ENCODE assay signal across 21 cellular contexts in the genomic region with DNA sequence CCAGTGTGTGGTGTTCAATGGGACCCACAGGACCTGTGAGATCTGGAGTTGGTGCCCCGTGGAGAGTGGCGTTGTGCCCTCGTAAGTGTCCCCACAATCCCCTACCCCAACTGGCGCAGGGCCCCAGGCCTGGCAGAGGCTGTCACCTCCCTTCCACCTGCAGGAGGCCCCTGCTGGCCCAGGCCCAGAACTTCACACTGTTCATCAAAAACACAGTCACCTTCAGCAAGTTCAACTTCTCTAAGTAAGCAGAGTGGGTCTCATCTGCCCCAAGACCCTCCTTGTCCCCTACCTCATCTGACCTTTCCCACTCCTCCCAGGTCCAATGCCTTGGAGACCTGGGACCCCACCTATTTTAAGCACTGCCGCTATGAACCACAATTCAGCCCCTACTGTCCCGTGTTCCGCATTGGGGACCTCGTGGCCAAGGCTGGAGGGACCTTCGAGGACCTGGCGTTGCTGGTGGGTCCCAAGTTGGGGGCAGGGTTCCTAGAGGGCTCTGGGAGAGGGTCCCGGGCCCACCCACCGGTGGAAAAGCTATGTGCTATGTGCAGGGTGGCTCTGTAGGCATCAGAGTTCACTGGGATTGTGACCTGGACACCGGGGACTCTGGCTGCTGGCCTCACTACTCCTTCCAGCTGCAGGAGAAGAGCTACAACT. TPM values are rescaled to one million over a fixed set of nuclear protein-coding genes. Genes with fewer than 3 reads are reported as not detected.
A peak's percentile ranks its signal among the peaks of the same experiment; 100 is the strongest.
DNase-seq lines count a peak whose midpoint lies in the region; ATAC-seq and TF ChIP-seq lines count a peak whose summit lies in the region.
"Had no signal": no experiment of that assay in that cellular context is flagged by ENCODE, and none has a peak within 500 bp of the region (broad histone marks: within the 10 kb centered on the region; RNA-seq: fewer than 3 reads in every experiment).

No MANE protein-coding gene starts in this region.

- no peak overlapping the region for H3K4me3 Mint-ChIP-seq in activated naive CD8-positive, alpha-beta T cell treated with anti-CD3 and anti-CD28 coated beads, Interleukin-2, amount 10 ng/mL, durations not matched to agents 7 days and 5 days
- no peak overlapping the region for H3K4me3 Mint-ChIP-seq in activated naive CD8-positive, alpha-beta T cell treated with anti-CD3 and anti-CD28 coated beads for 36 hours
- H3K4me3 Mint-ChIP-seq: nephron had no signal

- H3K4me3 ChIP-seq in OCI-LY7 (ENCODE audit: low read depth, low read length, poor library complexity, severe bottlenecking) (no peak overlapping the region), retinal pigment epithelial cell (ENCODE audit: low read length) (no peak overlapping the region)
- H3K4me3 ChIP-seq: heart left ventricle had no signal

- H3K27me3 Mint-ChIP-seq in activated naive CD8-positive, alpha-beta T cell treated with anti-CD3 and anti-CD28 coated beads, Interleukin-2, amount 10 ng/mL, durations not matched to agents 7 days and 5 days = no peaks in the 10 kb centered on the region
- no peaks in the 10 kb centered on the region for H3K27me3 Mint-ChIP-seq in activated naive CD8-positive, alpha-beta T cell treated with anti-CD3 and anti-CD28 coated beads for 36 hours

- ATAC-seq in activated naive CD8-positive, alpha-beta T cell treated with anti-CD3 and anti-CD28 coated beads, Interleukin-2, amount 10 ng/mL, durations not matched to agents 7 days and 5 days (ENCODE audit: low read depth) = peak; percentile 21
- no peak for ATAC-seq in GM21515 (IDR thresholded peaks at IDR 0.05; ENCODE audit: unreplicated experiment)
- ATAC-seq: heart left ventricle had no signal

- H3K9me3 Mint-ChIP-seq in activated naive CD8-positive, alpha-beta T cell treated with anti-CD3 and anti-CD28 coated beads, Interleukin-2, amount 10 ng/mL, durations not matched to agents 7 days and 5 days = no peaks in the 10 kb centered on the region
- no peaks in the 10 kb centered on the region for H3K9me3 Mint-ChIP-seq in activated naive CD8-positive, alpha-beta T cell treated with anti-CD3 and anti-CD28 coated beads for 36 hours
- H3K9me3 Mint-ChIP-seq: nephron had no signal

- no peak overlapping the region for H3K27ac Mint-ChIP-seq in activated naive CD8-positive, alpha-beta T cell treated with anti-CD3 and anti-CD28 coated beads, Interleukin-2, amount 10 ng/mL, durations not matched to agents 7 days and 5 days
- H3K27ac Mint-ChIP-seq in activated naive CD8-positive, alpha-beta T cell treated with anti-CD3 and anti-CD28 coated beads for 36 hours = no peak overlapping the region
- H3K27ac Mint-ChIP-seq: nephron had no signal

- POLR2A ChIA-PET in activated naive CD8-positive, alpha-beta T cell treated with anti-CD3 and anti-CD28 coated beads, Interleukin-2, amount 10 ng/mL, durations not matched to agents 7 days and 5 days (lab: Charles Lee) = interaction anchor here (0.6 to 1.2 kb wide), 3 partner anchors 9 to 79 kb away, joined by 3 to 4 read pairs (median 3); no protein-coding TSS in a partner anchor
- POLR2A ChIA-PET in OCI-LY7 (lab: Charles Lee) = interaction anchor here (0.6 kb wide), 1 partner anchor 24 kb away, joined by 3 read pairs; no protein-coding TSS in a partner anchor

- H3K4me2 ChIP-seq in OCI-LY7 (ENCODE audit: low read length) = no peak overlapping the region

- peak; percentile 42 for TF ChIP-seq CTCF in OCI-LY7 (conservative IDR thresholded peaks at IDR 0.05; ENCODE audit: low read length)
- TF ChIP-seq CTCF in retinal pigment epithelial cell (conservative IDR thresholded peaks at IDR 0.05; ENCODE audit: low read depth, low read length) = peak; percentile 20

- H3K9me3 ChIP-seq in OCI-LY7 (ENCODE audit: low read length) = no peaks in the 10 kb centered on the region
- H3K9me3 ChIP-seq: heart left ventricle had no signal

- H2AFZ ChIP-seq in OCI-LY7 (ENCODE audit: low read length) = no peak overlapping the region

- H3K79me2 ChIP-seq in OCI-LY7 (ENCODE audit: insufficient read depth, low read depth, low read length) = no peaks in the 10 kb centered on the region

- H3K36me3 ChIP-seq in OCI-LY7 (ENCODE audit: insufficient read depth, low read length) = no peaks in the 10 kb centered on the region
- H3K36me3 ChIP-seq: heart left ventricle had no signal

- no peaks in the 10 kb centered on the region for H4K20me1 ChIP-seq in OCI-LY7 (ENCODE audit: insufficient read depth, low read length)

- no peak overlapping the region for H3K27ac ChIP-seq in OCI-LY7 (ENCODE audit: low read depth, low read length, poor library complexity, severe bottlenecking)
- H3K27ac ChIP-seq: C4-2B, heart left ventricle had no signal

- peaks cover 22% of the 10 kb centered on the region for H3K4me1 Mint-ChIP-seq in activated naive CD8-positive, alpha-beta T cell treated with anti-CD3 and anti-CD28 coated beads, Interleukin-2, amount 10 ng/mL, durations not matched to agents 7 days and 5 days
- H3K4me1 Mint-ChIP-seq in activated naive CD8-positive, alpha-beta T cell treated with anti-CD3 and anti-CD28 coated beads for 36 hours = peaks cover 19% of the 10 kb centered on the region

- H3K9me2 ChIP-seq in OCI-LY7 (ENCODE audit: insufficient read depth, low read length) = no peaks in the 10 kb centered on the region

- peaks cover 4% of the 10 kb centered on the region for H3K4me1 ChIP-seq in OCI-LY7 (ENCODE audit: insufficient read depth, low read length, poor library complexity, severe bottlenecking)

- DNase-seq in activated naive CD8-positive, alpha-beta T cell treated with anti-CD3 and anti-CD28 coated beads, Interleukin-2, amount 10 ng/mL, durations not matched to agents 7 days and 5 days = no peak
- no peak for DNase-seq in activated naive CD8-positive, alpha-beta T cell treated with anti-CD3 and anti-CD28 coated beads for 36 hours
- no peak for DNase-seq in OCI-LY7 (ENCODE audit: low spot score)
- no peak for DNase-seq in retinal pigment epithelial cell (ENCODE audit: low read depth)
- no peak for DNase-seq in NCI-H2196 (lab: John Stamatoyannopoulos, UW; ENCODE audit: unreplicated experiment)
- DNase-seq: 8988T; activated CD4-positive, alpha-beta T cell treated with anti-CD3 and anti-CD28 coated beads, Interleukin-2, amount 50 U/mL, for 4 hours; activated naive CD4-positive, alpha-beta T cell treated with anti-CD3 and anti-CD28 coated beads, Interleukin-2, amount 50 U/mL, for 16 hours; activated T-cell treated with anti-CD3 and anti-CD28 coated beads, Interleukin-2, amount 50 U/mL, for 1 hour; mesendoderm; NCI-H1092 treated with DMSO at 0.1 percent for 48 hours; NCI-H774; stimulated activated naive CD4-positive, alpha-beta T cell treated with Interleukin-2 at 50 U/mL for 16 hours had no signal

- BruUV-seq in OCI-LY7 (replicated peaks; lab: Mats Ljungman, UMichigan) = no TSS peak

- CTCF ChIA-PET in OCI-LY7 (lab: Charles Lee; ENCODE audit: unreplicated experiment) = no interaction called here

- H3K36me3 Mint-ChIP-seq in activated naive CD8-positive, alpha-beta T cell treated with anti-CD3 and anti-CD28 coated beads, Interleukin-2, amount 10 ng/mL, durations not matched to agents 7 days and 5 days = peaks cover 3% of the 10 kb centered on the region
- H3K36me3 Mint-ChIP-seq in activated naive CD8-positive, alpha-beta T cell treated with anti-CD3 and anti-CD28 coated beads for 36 hours = no peaks in the 10 kb centered on the region

- intact Hi-C loops in OCI-LY7 (cut with micrococcal nuclease; ENCODE audit: unreplicated experiment) = loop anchor here (10.0 kb wide), 1 partner anchor 72 kb away; no protein-coding TSS in a partner anchor

RNA-seq across cellular contexts. Expression of gene P2RX6, which starts 8.1 kb away (rescaled TPM):
- 1 to 10 TPM in 1 of 2 experiments, under 1 TPM in 1; 0.82 to 1.9 TPM for total RNA-seq in activated naive CD8-positive, alpha-beta T cell treated with anti-CD3 and anti-CD28 coated beads, Interleukin-2, amount 10 ng/mL, durations not matched to agents 7 days and 5 days
- total RNA-seq in activated naive CD8-positive, alpha-beta T cell treated with anti-CD3 and anti-CD28 coated beads for 36 hours = under 1 TPM; 0.14 to 0.43 TPM
- total RNA-seq in OCI-LY7 (2014; rRNA removed; shearing (Covaris generic)) = 0.06 TPM in 1 of 2 replicates, not detected in the other
- total RNA-seq in OCI-LY7 (2022) = 0.30 and 0.32 TPM in 2 replicates

RNA-seq across cellular contexts. Expression of gene SLC7A4, which starts 9.3 kb away (rescaled TPM):
- 1 to 10 TPM in 1 of 2 experiments, under 1 TPM in 1; 0.79 to 1.2 TPM for total RNA-seq in activated naive CD8-positive, alpha-beta T cell treated with anti-CD3 and anti-CD28 coated beads, Interleukin-2, amount 10 ng/mL, durations not matched to agents 7 days and 5 days
- total RNA-seq in activated naive CD8-positive, alpha-beta T cell treated with anti-CD3 and anti-CD28 coated beads for 36 hours = under 1 TPM; 0.41 to 0.44 TPM
- total RNA-seq in OCI-LY7 (2014; rRNA removed; shearing (Covaris generic)) = not detected in 2 replicates
- total RNA-seq in OCI-LY7 (2022) = not detected in 2 replicates
- total RNA-seq: pulmonary artery endothelial cell, RPMI7951 had no signal

RNA-seq across cellular contexts. Expression of gene THAP7, which starts 21.2 kb away (rescaled TPM):
- total RNA-seq in activated naive CD8-positive, alpha-beta T cell treated with anti-CD3 and anti-CD28 coated beads, Interleukin-2, amount 10 ng/mL, durations not matched to agents 7 days and 5 days = 10 to 100 TPM; 33.6 to 33.8 TPM
- total RNA-seq in activated naive CD8-positive, alpha-beta T cell treated with anti-CD3 and anti-CD28 coated beads for 36 hours = 10 to 100 TPM; 34.3 to 34.5 TPM
- total RNA-seq in OCI-LY7 (2014; rRNA removed; shearing (Covaris generic)) = 60.4 and 73.0 TPM in 2 replicates
- 35.8 and 36.3 TPM in 2 replicates for total RNA-seq in OCI-LY7 (2022)

RNA-seq across cellular contexts. Expression of gene LRRC74B, which starts 22.7 kb away (rescaled TPM):
- total RNA-seq in activated naive CD8-positive, alpha-beta T cell treated with anti-CD3 and anti-CD28 coated beads, Interleukin-2, amount 10 ng/mL, durations not matched to agents 7 days and 5 days = not detected
- total RNA-seq in activated naive CD8-positive, alpha-beta T cell treated with anti-CD3 and anti-CD28 coated beads for 36 hours = not detected
- not detected in 2 replicates for total RNA-seq in OCI-LY7 (2014; rRNA removed; shearing (Covaris generic))
- total RNA-seq in OCI-LY7 (2022) = not detected in 2 replicates
- total RNA-seq: bronchial epithelial cell, heart left ventricle, pulmonary artery endothelial cell, ureter had no signal

RNA-seq across cellular contexts. Expression of gene LZTR1, which starts 41.0 kb away (rescaled TPM):
- 10 to 100 TPM; 80.1 to 80.9 TPM for total RNA-seq in activated naive CD8-positive, alpha-beta T cell treated with anti-CD3 and anti-CD28 coated beads, Interleukin-2, amount 10 ng/mL, durations not matched to agents 7 days and 5 days
- total RNA-seq in activated naive CD8-positive, alpha-beta T cell treated with anti-CD3 and anti-CD28 coated beads for 36 hours = 10 to 100 TPM; 32.4 to 39.2 TPM
- 46.8 and 48.3 TPM in 2 replicates for total RNA-seq in OCI-LY7 (2014; rRNA removed; shearing (Covaris generic))
- 54.9 and 61.8 TPM in 2 replicates for total RNA-seq in OCI-LY7 (2022)
